ENCODE assay signal across 9 cellular contexts in the genomic region with DNA sequence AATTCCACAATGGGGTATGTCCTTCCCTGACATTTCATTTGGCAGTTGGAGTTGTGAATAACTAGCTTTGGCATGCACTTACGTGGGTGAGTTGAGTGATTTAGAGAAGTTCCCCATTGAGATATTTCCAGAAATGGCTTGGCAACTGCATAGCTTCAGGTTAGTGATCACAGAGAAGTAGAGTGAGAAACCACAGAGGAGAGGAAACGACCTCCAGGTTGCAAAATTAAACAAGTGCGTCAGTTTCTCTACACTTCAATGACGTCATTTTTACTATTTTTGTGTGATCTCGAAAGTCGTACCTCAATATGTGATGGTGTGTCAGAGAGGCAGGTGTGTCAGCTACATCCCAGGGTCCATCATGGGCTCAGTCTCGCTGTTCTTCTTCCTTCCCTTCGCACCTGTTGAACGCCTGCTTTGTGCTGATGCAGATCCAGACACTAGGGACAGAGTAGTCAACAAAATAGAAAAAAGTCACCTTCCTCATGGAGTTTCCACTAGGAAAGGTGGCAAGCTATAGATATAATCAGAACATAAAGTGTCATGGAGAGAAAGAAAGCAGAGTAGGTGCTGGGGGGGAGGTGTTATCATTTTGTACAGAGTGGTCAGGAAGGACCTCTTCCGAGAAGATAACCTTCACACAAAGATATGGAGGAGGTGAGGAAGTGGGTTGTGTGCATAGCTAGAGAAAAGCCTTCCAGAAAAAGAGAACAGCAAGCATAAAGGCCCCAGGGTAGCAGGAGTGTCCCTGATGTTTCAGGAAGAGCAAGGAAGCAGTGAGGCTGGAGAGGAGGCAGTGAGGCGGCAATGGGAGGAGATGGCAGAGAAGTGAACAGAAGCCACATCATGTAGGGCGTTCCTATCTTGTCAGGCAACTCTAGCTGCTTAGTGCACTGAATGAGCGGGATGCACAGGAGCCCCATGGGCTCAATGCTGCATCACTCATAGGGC.
A peak's percentile ranks its signal among the peaks of the same experiment; 100 is the strongest.
DNase-seq lines count a peak whose midpoint lies in the region; ATAC-seq and TF ChIP-seq lines count a peak whose summit lies in the region.
"Had no signal": no experiment of that assay in that cellular context is flagged by ENCODE, and none has a peak within 500 bp of the region (broad histone marks: within the 10 kb centered on the region; RNA-seq: fewer than 3 reads in every experiment).

No MANE protein-coding gene starts in this region.

- ATAC-seq in HG02840 (IDR thresholded peaks at IDR 0.05; ENCODE audit: low FRiP score, unreplicated experiment) (peak; percentile 76), lower lobe of right lung (peak; percentile 69 to 77)

- no peaks in the 10 kb centered on the region for H3K9me3 ChIP-seq in lower lobe of right lung
- H3K9me3 ChIP-seq in BE2C, result no peaks in the 10 kb centered on the region

- TF ChIP-seq CTCF in RWPE1 (conservative IDR thresholded peaks at IDR 0.05; ENCODE audit: low read depth) (no peak), lower lobe of right lung (IDR thresholded peaks at IDR 0.05) (no peak), BE2C (IDR thresholded peaks at IDR 0.05; ENCODE audit: low read depth, low read length) (no peak)

- POLR2A ChIA-PET in RWPE1 (lab: Yijun Ruan, JAX; ENCODE audit: low non-redundant PET), result no interaction called here

- DNase-seq in NOMO-1 treated with DMSO at 0.1 percent for 48 hours (lab: John Stamatoyannopoulos, UW; ENCODE audit: unreplicated experiment), result peak; percentile 50
- DNase-seq in NOMO-1 treated with dmso at 0.1 percent for 144 hours (lab: John Stamatoyannopoulos, UW; ENCODE audit: unreplicated experiment), result no peak
- peak; percentile 53 for DNase-seq in RWPE1 (ENCODE audit: low spot score)
- no peak for DNase-seq in lower lobe of right lung
- DNase-seq in NCI-H526 treated with DMSO at 0.1 percent for 48 hours (lab: John Stamatoyannopoulos, UW), result no peak
- DNase-seq in NCI-H1105 treated with DMSO at 0.1 percent for 48 hours (lab: John Stamatoyannopoulos, UW), result no peak
- no peak for DNase-seq in BE2C

- H3K4me1 ChIP-seq in lower lobe of right lung (no peaks in the 10 kb centered on the region), BE2C (no peaks in the 10 kb centered on the region)

- H3K36me3 ChIP-seq in lower lobe of right lung (peaks cover 14% of the 10 kb centered on the region), BE2C (no peaks in the 10 kb centered on the region)

- CTCF ChIA-PET in RWPE1 (lab: Yijun Ruan, JAX), result interaction anchor here (1.0 kb wide), 1 partner anchor 11 kb away, joined by 3 read pairs; no protein-coding TSS in a partner anchor

- H3K27ac ChIP-seq in RWPE1, result no peak overlapping the region
- no peak overlapping the region for H3K27ac ChIP-seq in lower lobe of right lung
- H3K27ac ChIP-seq: VCaP had no signal

- H3K4me3 ChIP-seq in lower lobe of right lung (no peak overlapping the region), BE2C (ENCODE audit: low read depth, low read length) (no peak overlapping the region)

- H3K27me3 ChIP-seq in lower lobe of right lung (ENCODE audit: low read depth) (no peaks in the 10 kb centered on the region), BE2C (no peaks in the 10 kb centered on the region)

- intact Hi-C loops in lower lobe of right lung (cut with DNase I), result no loop called here

Comparison
In these comparisons a context has a peak if more than half of its experiments do, and no peak if none do; other contexts are left out.
1. DNase-seq: peak in NOMO-1 treated with DMSO at 0.1 percent for 48 hours (single experiment) and RWPE1 (single experiment); none in NOMO-1 treated with dmso at 0.1 percent for 144 hours (single experiment), lower lobe of right lung (single experiment), NCI-H526 treated with DMSO at 0.1 percent for 48 hours (single experiment), NCI-H1105 treated with DMSO at 0.1 percent for 48 hours (single experiment) and BE2C (single experiment).